8 cellular contexts compared by ENCODE assay signal in the genomic region with DNA sequence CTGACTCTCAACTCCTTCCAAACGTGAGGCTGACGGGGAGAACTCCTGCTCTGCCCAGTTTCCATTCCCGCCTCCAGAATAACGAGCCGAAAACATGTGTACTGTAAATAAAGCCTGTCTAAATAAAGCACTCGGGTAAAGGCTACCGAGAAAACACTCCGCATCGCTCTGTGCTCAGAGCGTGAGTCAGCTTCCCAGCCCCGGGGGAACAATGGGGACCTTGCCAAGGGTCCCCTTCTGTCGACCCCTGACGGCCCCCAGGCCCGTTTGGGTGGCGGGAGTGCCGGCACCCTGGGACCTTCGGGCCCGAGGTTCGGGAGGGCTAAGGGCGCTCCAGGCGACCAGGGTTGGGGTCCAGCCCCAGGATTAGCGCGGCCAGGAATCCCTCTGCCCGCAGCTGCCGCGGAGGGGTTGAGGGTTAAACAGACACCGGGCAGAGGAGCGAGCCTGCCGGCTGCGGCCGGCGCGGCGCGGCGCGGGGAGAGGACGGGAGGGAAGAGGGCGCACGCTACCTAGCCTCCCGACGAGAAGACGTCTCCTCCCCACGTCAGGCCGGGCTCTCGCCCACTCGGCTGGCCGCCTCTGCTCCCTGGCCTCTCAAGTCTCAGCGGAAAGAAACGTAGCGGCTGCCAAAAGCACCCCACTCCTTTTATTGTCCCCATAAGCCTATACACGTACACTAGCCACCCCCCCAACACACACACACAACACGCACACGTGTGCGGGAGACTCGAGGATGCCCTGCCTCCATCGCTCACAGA.
A peak's percentile ranks its signal among the peaks of the same experiment; 100 is the strongest.
DNase-seq lines count a peak whose midpoint lies in the region; TF ChIP-seq lines count a peak whose summit lies in the region.

No MANE protein-coding gene starts in this region.

- H3K36me3 ChIP-seq in brain microvascular endothelial cell (replicated peaks) (no peaks in the 10 kb centered on the region), liver (ENCODE audit: control insufficient read depth in 4 of 4, insufficient read depth in 3 of 4, low read depth in 1 of 4, low read length in 3 of 4) (no peaks in the 10 kb centered on the region), thyroid gland (no peaks in the 10 kb centered on the region)

- peak in 1 of 2 donors; percentile 19 for TF ChIP-seq RAD21 in liver (IDR thresholded peaks at IDR 0.05)

- no peaks in the 10 kb centered on the region for H3K27me3 ChIP-seq in brain microvascular endothelial cell (replicated peaks)
- H3K27me3 ChIP-seq in liver (ENCODE audit: control insufficient read depth in 4 of 4, insufficient read depth in 4 of 4, low read length in 3 of 4) = no peaks in the 10 kb centered on the region
- no peaks in the 10 kb centered on the region for H3K27me3 ChIP-seq in thyroid gland

- peak in 2 of 3 experiments; percentile 85 for DNase-seq in NCI-H1417 (lab: John Stamatoyannopoulos, UW)
- DNase-seq in NCI-H1417 treated with DMSO at 0.1 percent for 48 hours (lab: John Stamatoyannopoulos, UW) = no peak
- DNase-seq in NCI-H1092 treated with DMSO at 0.1 percent for 48 hours (lab: John Stamatoyannopoulos, UW) = peak; percentile 67
- DNase-seq in brain microvascular endothelial cell = peak; percentile 20
- DNase-seq in thyroid gland = peak in 1 of 2 donors; percentile 11
- DNase-seq in activated gamma-delta T cell treated with Interleukin-2 at 50 U/mL for 16 hours = no peak
- no peak for DNase-seq in kidney glomerular epithelial cell (lab: John Stamatoyannopoulos, UW)

- no peak for TF ChIP-seq POLR2A in thyroid gland (IDR thresholded peaks at IDR 0.05)

- intact Hi-C loops in thyroid gland (cut with DNase I) = no loop called here

- WGBS in liver = 5% methylated on average over 57 of the region's 57 CpGs
- 46 to 61% methylated on average over 5 to 10 of the region's 57 CpGs for WGBS in thyroid gland, 2 donors

- TF ChIP-seq CTCF in brain microvascular endothelial cell (IDR thresholded peaks at IDR 0.05; ENCODE audit: low read depth, low read length, missing control alignments) (no peak), liver (IDR thresholded peaks at IDR 0.05; ENCODE audit: low read depth, low read length, missing input control) (no peak), thyroid gland (IDR thresholded peaks at IDR 0.05) (no peak)

- H3K9me3 ChIP-seq in liver (ENCODE audit: control insufficient read depth in 4 of 4, low read length in 3 of 4) = peaks cover 0 to 5% (median 0%) of the 10 kb centered on the region in 4 donors
- H3K9me3 ChIP-seq in thyroid gland = no peaks in the 10 kb centered on the region

- in situ Hi-C loops in brain microvascular endothelial cell (cut with HindIII; ENCODE audit: low pct_ligation_motif_present, low sequenced_read_pairs) = no loop called here

- H3K4me3 ChIP-seq in brain microvascular endothelial cell (ENCODE audit: low read depth, low read length) (peak overlapping the region; percentile 54), liver (ENCODE audit: low read depth in 1 of 3, low read length in 3 of 3) (peak overlapping the region in 2 of 3 donors; percentile 31 to 70), thyroid gland (replicated peaks in 1 of 3) (no peak overlapping the region)

- H3K27ac ChIP-seq in brain microvascular endothelial cell = peak overlapping the region; percentile 5
- H3K27ac ChIP-seq in liver (ENCODE audit: low read depth in 1 of 2, low read length in 2 of 2) = peak overlapping the region; percentile 88 to 90
- peak overlapping the region; percentile 86 to 91 (median 87) for H3K27ac ChIP-seq in thyroid gland

- H3K4me1 ChIP-seq in liver (ENCODE audit: control insufficient read depth in 4 of 4, insufficient read depth in 4 of 4, low read length in 3 of 4) (peaks cover 3 to 39% (median 15%) of the 10 kb centered on the region in 4 donors), thyroid gland (peaks cover 9 to 20% of the 10 kb centered on the region in 2 donors)

- peak overlapping the region in 1 of 2 donors; percentile 2 for H3K9ac ChIP-seq in liver (ENCODE audit: low read depth in 1 of 2, low read length in 2 of 2)

TF ChIP-seq in liver, 16 proteins besides CTCF, POLR2A, EP300 and RAD21:
- TF ChIP-seq HNF4G (IDR thresholded peaks at IDR 0.05) (no peak), FOXA1 (IDR thresholded peaks at IDR 0.05) (peak; percentile 30), FOXA2 (IDR thresholded peaks at IDR 0.05) (peak; percentile 73), JUND (IDR thresholded peaks at IDR 0.05) (peak in 1 of 2 donors; percentile 13), GABPA (IDR thresholded peaks at IDR 0.05 in 1 of 2, conservative IDR thresholded peaks at IDR 0.05 in 1 of 2) (no peak), RXRA (IDR thresholded peaks at IDR 0.05) (peak; percentile 21 to 59), YY1 (IDR thresholded peaks at IDR 0.05) (peak; percentile 58), SP1 (IDR thresholded peaks at IDR 0.05) (peak; percentile 55), NR2F2 (IDR thresholded peaks at IDR 0.05) (no peak), EGR1 (IDR thresholded peaks at IDR 0.05; ENCODE audit: low read depth in 2 of 2) (peak in 1 of 2 donors; percentile 26), TAF1 (conservative IDR thresholded peaks at IDR 0.05) (no peak), HNF4A (conservative IDR thresholded peaks at IDR 0.05) (no peak)
- TF ChIP-seq, protein P1, sequence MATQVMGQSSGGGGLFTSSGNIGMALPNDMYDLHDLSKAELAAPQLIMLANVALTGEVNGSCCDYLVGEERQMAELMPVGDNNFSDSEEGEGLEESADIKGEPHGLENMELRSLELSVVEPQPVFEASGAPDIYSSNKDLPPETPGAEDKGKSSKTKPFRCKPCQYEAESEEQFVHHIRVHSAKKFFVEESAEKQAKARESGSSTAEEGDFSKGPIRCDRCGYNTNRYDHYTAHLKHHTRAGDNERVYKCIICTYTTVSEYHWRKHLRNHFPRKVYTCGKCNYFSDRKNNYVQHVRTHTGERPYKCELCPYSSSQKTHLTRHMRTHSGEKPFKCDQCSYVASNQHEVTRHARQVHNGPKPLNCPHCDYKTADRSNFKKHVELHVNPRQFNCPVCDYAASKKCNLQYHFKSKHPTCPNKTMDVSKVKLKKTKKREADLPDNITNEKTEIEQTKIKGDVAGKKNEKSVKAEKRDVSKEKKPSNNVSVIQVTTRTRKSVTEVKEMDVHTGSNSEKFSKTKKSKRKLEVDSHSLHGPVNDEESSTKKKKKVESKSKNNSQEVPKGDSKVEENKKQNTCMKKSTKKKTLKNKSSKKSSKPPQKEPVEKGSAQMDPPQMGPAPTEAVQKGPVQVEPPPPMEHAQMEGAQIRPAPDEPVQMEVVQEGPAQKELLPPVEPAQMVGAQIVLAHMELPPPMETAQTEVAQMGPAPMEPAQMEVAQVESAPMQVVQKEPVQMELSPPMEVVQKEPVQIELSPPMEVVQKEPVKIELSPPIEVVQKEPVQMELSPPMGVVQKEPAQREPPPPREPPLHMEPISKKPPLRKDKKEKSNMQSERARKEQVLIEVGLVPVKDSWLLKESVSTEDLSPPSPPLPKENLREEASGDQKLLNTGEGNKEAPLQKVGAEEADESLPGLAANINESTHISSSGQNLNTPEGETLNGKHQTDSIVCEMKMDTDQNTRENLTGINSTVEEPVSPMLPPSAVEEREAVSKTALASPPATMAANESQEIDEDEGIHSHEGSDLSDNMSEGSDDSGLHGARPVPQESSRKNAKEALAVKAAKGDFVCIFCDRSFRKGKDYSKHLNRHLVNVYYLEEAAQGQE (IDR thresholded peaks at IDR 0.05) = peak; percentile 46
- TF ChIP-seq, protein P2, sequence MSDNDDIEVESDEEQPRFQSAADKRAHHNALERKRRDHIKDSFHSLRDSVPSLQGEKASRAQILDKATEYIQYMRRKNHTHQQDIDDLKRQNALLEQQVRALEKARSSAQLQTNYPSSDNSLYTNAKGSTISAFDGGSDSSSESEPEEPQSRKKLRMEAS (IDR thresholded peaks at IDR 0.05) = peak; percentile 37
- TF ChIP-seq, protein P3, sequence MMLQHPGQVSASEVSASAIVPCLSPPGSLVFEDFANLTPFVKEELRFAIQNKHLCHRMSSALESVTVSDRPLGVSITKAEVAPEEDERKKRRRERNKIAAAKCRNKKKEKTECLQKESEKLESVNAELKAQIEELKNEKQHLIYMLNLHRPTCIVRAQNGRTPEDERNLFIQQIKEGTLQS (IDR thresholded peaks at IDR 0.05) = no peak
- TF ChIP-seq, protein P4, sequence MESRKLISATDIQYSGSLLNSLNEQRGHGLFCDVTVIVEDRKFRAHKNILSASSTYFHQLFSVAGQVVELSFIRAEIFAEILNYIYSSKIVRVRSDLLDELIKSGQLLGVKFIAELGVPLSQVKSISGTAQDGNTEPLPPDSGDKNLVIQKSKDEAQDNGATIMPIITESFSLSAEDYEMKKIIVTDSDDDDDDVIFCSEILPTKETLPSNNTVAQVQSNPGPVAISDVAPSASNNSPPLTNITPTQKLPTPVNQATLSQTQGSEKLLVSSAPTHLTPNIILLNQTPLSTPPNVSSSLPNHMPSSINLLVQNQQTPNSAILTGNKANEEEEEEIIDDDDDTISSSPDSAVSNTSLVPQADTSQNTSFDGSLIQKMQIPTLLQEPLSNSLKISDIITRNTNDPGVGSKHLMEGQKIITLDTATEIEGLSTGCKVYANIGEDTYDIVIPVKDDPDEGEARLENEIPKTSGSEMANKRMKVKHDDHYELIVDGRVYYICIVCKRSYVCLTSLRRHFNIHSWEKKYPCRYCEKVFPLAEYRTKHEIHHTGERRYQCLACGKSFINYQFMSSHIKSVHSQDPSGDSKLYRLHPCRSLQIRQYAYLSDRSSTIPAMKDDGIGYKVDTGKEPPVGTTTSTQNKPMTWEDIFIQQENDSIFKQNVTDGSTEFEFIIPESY (IDR thresholded peaks at IDR 0.05) = no peak
TF ChIP-seq in liver: peak in this region for 9.

Comparison
In these comparisons a context has a peak if more than half of its experiments do, and no peak if none do; other contexts are left out.
1. DNase-seq: peak in NCI-H1417 (2 of 3), NCI-H1092 treated with DMSO at 0.1 percent for 48 hours (single experiment) and brain microvascular endothelial cell (single experiment); none in NCI-H1417 treated with DMSO at 0.1 percent for 48 hours (single experiment), activated gamma-delta T cell treated with Interleukin-2 at 50 U/mL for 16 hours (single experiment) and kidney glomerular epithelial cell (single experiment).
2. H3K27ac ChIP-seq: peak in every context shown above with its lines; median percentile 89 in liver; 87 in thyroid gland; 5 in brain microvascular endothelial cell.
3. H3K4me3 ChIP-seq: peak in brain microvascular endothelial cell (single experiment) and liver (2 of 3); none in thyroid gland (0 of 3).